Comparison of ENCODE assay signal across 19 cellular contexts in the genomic region with DNA sequence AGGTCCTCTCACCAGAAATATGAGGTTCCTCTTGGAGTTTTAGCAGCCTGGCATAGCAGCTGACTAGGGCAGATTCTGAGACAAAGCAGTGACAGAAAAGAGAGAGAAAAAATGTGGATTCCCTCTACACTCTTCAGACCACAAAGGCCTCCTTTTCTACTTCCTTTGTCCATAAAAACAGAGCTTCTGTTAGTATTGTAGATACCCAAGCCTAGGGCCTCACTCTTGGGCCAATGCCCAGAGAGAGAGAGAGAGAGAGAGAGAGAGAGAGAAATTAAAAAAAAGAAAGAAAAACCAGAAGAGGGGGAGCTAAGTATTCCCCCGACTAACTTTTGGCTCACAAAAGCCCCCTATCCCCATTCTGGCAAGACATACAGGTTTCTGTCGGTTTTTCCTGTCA. TPM values are rescaled to one million over a fixed set of nuclear protein-coding genes. Genes with fewer than 3 reads are reported as not detected.
DNase-seq lines count a peak whose midpoint lies in the region; TF ChIP-seq lines count a peak whose summit lies in the region.
"Had no signal": no experiment of that assay in that cellular context is flagged by ENCODE, and none has a peak within 500 bp of the region (broad histone marks: within the 10 kb centered on the region; RNA-seq: fewer than 3 reads in every experiment).

No MANE protein-coding gene starts in this region.

- H3K27ac ChIP-seq in caudate nucleus (ENCODE audit: low read depth, low read length): peak overlapping the region; percentile 1
- H3K27ac ChIP-seq: HL-60, Peyer's patch had no signal

- no peak for TF ChIP-seq CTCF in GM13977 (IDR thresholded peaks at IDR 0.05; ENCODE audit: extremely low read depth, insufficient read depth, missing control alignments)

- in situ Hi-C loops in GM13977 (cut with MboI; ENCODE audit: low pct_unique_long_range_greater_than_20kb, low sequenced_read_pairs, unreplicated experiment): no loop called here

- DNase-seq in M059J (ENCODE audit: low read depth) (peak; percentile 17), caudate nucleus (lab: John Stamatoyannopoulos, UW) (peak in 7 of 61 donors; percentile 0 to 28 (median 3)), medulla oblongata (ENCODE audit: extremely low spot score) (peak; percentile 83), superior temporal gyrus (ENCODE audit: extremely low spot score) (peak; percentile 78), DMS153 treated with DMSO at 0.1 percent for 48 hours (lab: John Stamatoyannopoulos, UW; ENCODE audit: unreplicated experiment) (no peak), GM13977 (ENCODE audit: low spot score) (no peak)
- DNase-seq in activated effector memory CD4-positive, alpha-beta T cell treated with Interleukin-2 at 50 U/mL for 16 hours: no peak
- DNase-seq: ACHN; BE2C; CD4-positive, alpha-beta memory T cell; KG1; MM.1S; NCI-H1105; NCI-H2029; NCI-H510A; NCI-H82; Peyer's patch; SHP77 had no signal

RNA-seq across cellular contexts. Expression of a gene that starts 2.4 kb away (rescaled TPM):
- total RNA-seq in M059J (2014; rRNA removed; shearing (Covaris generic)): 17.2 and 29.2 TPM in 2 replicates

RNA-seq across cellular contexts. Expression of a gene that starts 35.7 kb away (rescaled TPM):
- total RNA-seq in M059J (2014; rRNA removed; shearing (Covaris generic)): 8.2 and 8.4 TPM in 2 replicates
- total RNA-seq: CD4-positive, alpha-beta memory T cell had no signal

Comparison
In these comparisons a context has a peak if more than half of its experiments do, and no peak if none do; other contexts are left out.
1. DNase-seq: peak in M059J (single experiment), medulla oblongata (single experiment) and superior temporal gyrus (single experiment); none in DMS153 treated with DMSO at 0.1 percent for 48 hours (single experiment), GM13977 (single experiment) and activated effector memory CD4-positive, alpha-beta T cell treated with Interleukin-2 at 50 U/mL for 16 hours (single experiment).